ENCODE assay signal across 20 cellular contexts in the genomic region with DNA sequence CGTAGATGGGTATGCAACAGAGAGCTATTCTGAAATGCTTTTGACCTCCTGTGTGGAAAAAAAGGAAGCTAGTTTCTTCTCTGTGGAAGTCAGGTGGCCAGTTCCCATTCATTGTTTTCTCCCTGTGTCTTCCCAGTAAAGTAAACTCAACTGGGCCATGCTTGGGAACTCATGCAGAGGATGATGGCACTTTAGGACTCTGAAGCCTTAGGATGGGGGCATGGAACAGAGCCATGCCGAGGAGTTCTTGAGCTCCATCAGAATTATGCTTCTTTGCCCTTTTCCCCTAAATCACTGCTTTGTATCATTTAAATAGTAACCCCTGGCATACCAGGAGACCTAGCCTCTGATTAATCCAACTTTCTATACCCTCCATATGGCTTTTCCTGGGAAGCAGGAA.
"Had no signal": no experiment of that assay in that cellular context is flagged by ENCODE, and none has a peak within 500 bp of the region (broad histone marks: within the 10 kb centered on the region; RNA-seq: fewer than 3 reads in every experiment).

No MANE protein-coding gene starts in this region.

- H3K36me3 ChIP-seq: colonic mucosa, pancreas, tibial artery, vagina had no signal

- H3K36me3 Mint-ChIP-seq: WTC11 had no signal

- H3K4me3 Mint-ChIP-seq: activated CD4-positive, alpha-beta T cell treated with anti-CD3 and anti-CD28 coated beads for 36 hours; activated naive CD8-positive, alpha-beta T cell treated with anti-CD3 and anti-CD28 coated beads for 36 hours; activated T-helper 1 cell treated with anti-CD3 and anti-CD28 coated beads, Interleukin-12 subunit alpha, Interleukin-12 subunit beta, Interleukin-2, Interleukin-4 antibody, amounts not matched to agents 30 ng/mL and 10 ng/mL and 1 ng/mL, durations not matched to agents 14 hours and 24 hours and 36 hours; central memory CD8-positive, alpha-beta T cell; memory B cell; WTC11 had no signal

- ATAC-seq: activated CD4-positive, alpha-beta T cell treated with anti-CD3 and anti-CD28 coated beads for 36 hours; body of pancreas; heart right ventricle; left ventricle myocardium superior; pancreas; WTC11 had no signal

- H3K9me3 Mint-ChIP-seq: activated naive CD8-positive, alpha-beta T cell treated with anti-CD3 and anti-CD28 coated beads for 36 hours; activated T-helper 1 cell treated with anti-CD3 and anti-CD28 coated beads, Interleukin-12 subunit alpha, Interleukin-12 subunit beta, Interleukin-2, Interleukin-4 antibody, amounts not matched to agents 30 ng/mL and 10 ng/mL and 1 ng/mL, durations not matched to agents 14 hours and 24 hours and 36 hours; central memory CD8-positive, alpha-beta T cell; memory B cell; WTC11 had no signal

- H3K27me3 Mint-ChIP-seq: activated CD4-positive, alpha-beta T cell treated with anti-CD3 and anti-CD28 coated beads for 36 hours; activated naive CD8-positive, alpha-beta T cell treated with anti-CD3 and anti-CD28 coated beads for 36 hours; central memory CD8-positive, alpha-beta T cell; memory B cell had no signal

- H3K27me3 ChIP-seq: body of pancreas, colonic mucosa, pancreas, tibial artery, vagina had no signal

- H3K9me3 ChIP-seq: body of pancreas, colonic mucosa, heart right ventricle, pancreas, tibial artery, vagina had no signal

- H3K27ac Mint-ChIP-seq: activated CD4-positive, alpha-beta T cell treated with anti-CD3 and anti-CD28 coated beads for 36 hours; activated naive CD8-positive, alpha-beta T cell treated with anti-CD3 and anti-CD28 coated beads for 36 hours; activated T-helper 1 cell treated with anti-CD3 and anti-CD28 coated beads, Interleukin-12 subunit alpha, Interleukin-12 subunit beta, Interleukin-2, Interleukin-4 antibody, amounts not matched to agents 30 ng/mL and 10 ng/mL and 1 ng/mL, durations not matched to agents 14 hours and 24 hours and 36 hours; memory B cell; WTC11 had no signal

- FAIRE-seq: frontal cortex, pancreas, TTC549 had no signal

- H3K4me1 ChIP-seq: colonic mucosa had no signal

- H3K4me3 ChIP-seq: body of pancreas, colonic mucosa, pancreas, tibial artery, vagina had no signal

- DNase-seq: activated CD4-positive, alpha-beta T cell treated with anti-CD3 and anti-CD28 coated beads for 36 hours; activated CD4-positive, alpha-beta T cell treated with anti-CD3 and anti-CD28 coated beads, Interleukin-2, amount 50 U/mL, for 48 hours; activated naive CD8-positive, alpha-beta T cell treated with anti-CD3 and anti-CD28 coated beads for 36 hours; amygdala; body of pancreas; colonic mucosa; heart right ventricle; kidney glomerular epithelial cell; left ventricle myocardium superior; pancreas; stimulated activated naive CD4-positive, alpha-beta T cell treated with Interleukin-2 at 50 U/mL for 16 hours; T-helper 2 cell; tibial artery had no signal

- H3K27ac ChIP-seq: pancreas, tibial artery, vagina had no signal
